In genomic region chr12:12461281-12461922, GRCh38 we compare ENCODE assay signal across 18 cellular contexts.
DNase-seq lines count a peak whose midpoint lies in the region; ATAC-seq lines count a peak whose summit lies in the region.
"Had no signal": no experiment of that assay in that cellular context is flagged by ENCODE, and none has a peak within 500 bp of the region (broad histone marks: within the 10 kb centered on the region; RNA-seq: fewer than 3 reads in every experiment).

No MANE protein-coding gene starts in this region.

- peaks cover 12% of the 10 kb centered on the region for H3K36me3 Mint-ChIP-seq in activated CD8-positive, alpha-beta memory T cell treated with anti-CD3 and anti-CD28 coated beads, Interleukin-2, amount 10 ng/mL, durations not matched to agents 7 days and 5 days

- no peaks in the 10 kb centered on the region for H3K27me3 ChIP-seq in effector memory CD4-positive, alpha-beta T cell (replicated peaks; ENCODE audit: control insufficient read depth, insufficient read depth, low read length, poor library complexity, severe bottlenecking)
- H3K27me3 ChIP-seq: colonic mucosa, gastrocnemius medialis, Peyer's patch, spleen had no signal

- peak overlapping the region; percentile 4 for H3K4me3 ChIP-seq in effector memory CD4-positive, alpha-beta T cell (ENCODE audit: insufficient read depth, low read depth, low read length, poor library complexity, severe bottlenecking)
- H3K4me3 ChIP-seq: colonic mucosa, gastrocnemius medialis, lung, Peyer's patch, spleen had no signal

- H3K27ac Mint-ChIP-seq in activated CD8-positive, alpha-beta memory T cell treated with anti-CD3 and anti-CD28 coated beads, Interleukin-2, amount 10 ng/mL, durations not matched to agents 7 days and 5 days: peak overlapping the region; percentile 93
- H3K27ac Mint-ChIP-seq in stimulated activated naive CD8-positive, alpha-beta T cell treated with anti-CD3 and anti-CD28 coated beads, Interleukin-15, amount 100 ng/mL, for 72 hours: peak overlapping the region; percentile 39 to 83
- H3K27ac Mint-ChIP-seq: nephron progenitor cell had no signal

- H3K36me3 ChIP-seq in effector memory CD4-positive, alpha-beta T cell (ENCODE audit: control insufficient read depth, insufficient read depth, low read length): no peaks in the 10 kb centered on the region
- H3K36me3 ChIP-seq: colonic mucosa, Peyer's patch had no signal

- H3K27ac ChIP-seq in effector memory CD4-positive, alpha-beta T cell (ENCODE audit: insufficient read depth, low read length, poor library complexity, severe bottlenecking): peak overlapping the region; percentile 21
- H3K27ac ChIP-seq: colonic mucosa, epithelial cell of prostate, gastrocnemius medialis, spleen had no signal

- peaks cover 51% of the 10 kb centered on the region for H3K4me1 ChIP-seq in effector memory CD4-positive, alpha-beta T cell (ENCODE audit: control insufficient read depth, insufficient read depth, low read length, poor library complexity, severe bottlenecking)
- H3K4me1 ChIP-seq: colonic mucosa, gastrocnemius medialis had no signal

- no peaks in the 10 kb centered on the region for H3K9me3 ChIP-seq in effector memory CD4-positive, alpha-beta T cell (ENCODE audit: control insufficient read depth, low read length)
- H3K9me3 ChIP-seq: colonic mucosa, gastrocnemius medialis, Peyer's patch, spleen had no signal

- peak overlapping the region; percentile 66 for H3K4me3 Mint-ChIP-seq in activated CD8-positive, alpha-beta memory T cell treated with anti-CD3 and anti-CD28 coated beads, Interleukin-2, amount 10 ng/mL, durations not matched to agents 7 days and 5 days
- peak overlapping the region; percentile 49 to 71 for H3K4me3 Mint-ChIP-seq in stimulated activated naive CD8-positive, alpha-beta T cell treated with anti-CD3 and anti-CD28 coated beads, Interleukin-15, amount 100 ng/mL, for 72 hours
- H3K4me3 Mint-ChIP-seq: nephron progenitor cell had no signal

- no peaks in the 10 kb centered on the region for H3K27me3 Mint-ChIP-seq in activated CD8-positive, alpha-beta memory T cell treated with anti-CD3 and anti-CD28 coated beads, Interleukin-2, amount 10 ng/mL, durations not matched to agents 7 days and 5 days
- no peaks in the 10 kb centered on the region for H3K27me3 Mint-ChIP-seq in stimulated activated naive CD8-positive, alpha-beta T cell treated with anti-CD3 and anti-CD28 coated beads, Interleukin-15, amount 100 ng/mL, for 72 hours

- H3K4me1 Mint-ChIP-seq in activated CD8-positive, alpha-beta memory T cell treated with anti-CD3 and anti-CD28 coated beads, Interleukin-2, amount 10 ng/mL, durations not matched to agents 7 days and 5 days: peaks cover 73% of the 10 kb centered on the region
- peaks cover 84% of the 10 kb centered on the region for H3K4me1 Mint-ChIP-seq in stimulated activated naive CD8-positive, alpha-beta T cell treated with anti-CD3 and anti-CD28 coated beads, Interleukin-15, amount 100 ng/mL, for 72 hours

- CTCF ChIA-PET in activated CD8-positive, alpha-beta memory T cell treated with anti-CD3 and anti-CD28 coated beads, Interleukin-2, amount 10 ng/mL, durations not matched to agents 7 days and 5 days (lab: Charles Lee): interaction anchor here (1.0 to 2.8 kb wide), 8 partner anchors 11 to 276 kb away, joined by 3 to 21 read pairs (median 4); no protein-coding TSS in a partner anchor

- peak; percentile 74 for DNase-seq in activated effector memory CD4-positive, alpha-beta T cell treated with anti-CD3 and anti-CD28 coated beads, Interleukin-2, amount 50 U/mL, for 16 hours
- no peak for DNase-seq in activated effector memory CD4-positive, alpha-beta T cell treated with Interleukin-2 at 50 U/mL for 16 hours
- peak; percentile 56 for DNase-seq in activated CD8-positive, alpha-beta memory T cell treated with anti-CD3 and anti-CD28 coated beads, Interleukin-2, amount 10 ng/mL, durations not matched to agents 7 days and 5 days
- DNase-seq in effector memory CD4-positive, alpha-beta T cell: no peak
- DNase-seq in stimulated activated naive CD8-positive, alpha-beta T cell treated with anti-CD3 and anti-CD28 coated beads, Interleukin-15, amount 100 ng/mL, for 72 hours: peak in 1 of 2 donors; percentile 49
- DNase-seq in DMS114 treated with DMSO at 0.1 percent for 48 hours (lab: John Stamatoyannopoulos, UW; ENCODE audit: unreplicated experiment): no peak
- DNase-seq: colonic mucosa, gastrocnemius medialis, KG1, NCI-H1092 treated with DMSO at 0.1 percent for 48 hours, NCI-H82, nephron progenitor cell, Peyer's patch, spleen had no signal

- ATAC-seq in activated CD8-positive, alpha-beta memory T cell treated with anti-CD3 and anti-CD28 coated beads, Interleukin-2, amount 10 ng/mL, durations not matched to agents 7 days and 5 days: peak; percentile 35
- ATAC-seq in stimulated activated naive CD8-positive, alpha-beta T cell treated with anti-CD3 and anti-CD28 coated beads, Interleukin-15, amount 100 ng/mL, for 72 hours: peak; percentile 75
- ATAC-seq in HG02970 (IDR thresholded peaks at IDR 0.05; ENCODE audit: low FRiP score, unreplicated experiment): no peak
- ATAC-seq in HG03442 (IDR thresholded peaks at IDR 0.05; ENCODE audit: unreplicated experiment): no peak
- ATAC-seq: gastrocnemius medialis had no signal

- no peaks in the 10 kb centered on the region for H3K9me3 Mint-ChIP-seq in activated CD8-positive, alpha-beta memory T cell treated with anti-CD3 and anti-CD28 coated beads, Interleukin-2, amount 10 ng/mL, durations not matched to agents 7 days and 5 days (ENCODE audit: low read depth)
- H3K9me3 Mint-ChIP-seq in stimulated activated naive CD8-positive, alpha-beta T cell treated with anti-CD3 and anti-CD28 coated beads, Interleukin-15, amount 100 ng/mL, for 72 hours: no peaks in the 10 kb centered on the region
- H3K9me3 Mint-ChIP-seq: nephron progenitor cell had no signal

Comparison
In these comparisons a context has a peak if more than half of its experiments do, and no peak if none do; other contexts are left out.
1. DNase-seq: peak in activated effector memory CD4-positive, alpha-beta T cell treated with anti-CD3 and anti-CD28 coated beads, Interleukin-2, amount 50 U/mL, for 16 hours (single experiment) and activated CD8-positive, alpha-beta memory T cell treated with anti-CD3 and anti-CD28 coated beads, Interleukin-2, amount 10 ng/mL, durations not matched to agents 7 days and 5 days (single experiment); none in activated effector memory CD4-positive, alpha-beta T cell treated with Interleukin-2 at 50 U/mL for 16 hours (single experiment), effector memory CD4-positive, alpha-beta T cell (0 of 3) and DMS114 treated with DMSO at 0.1 percent for 48 hours (single experiment).
2. ATAC-seq: peak in activated CD8-positive, alpha-beta memory T cell treated with anti-CD3 and anti-CD28 coated beads, Interleukin-2, amount 10 ng/mL, durations not matched to agents 7 days and 5 days (single experiment) and stimulated activated naive CD8-positive, alpha-beta T cell treated with anti-CD3 and anti-CD28 coated beads, Interleukin-15, amount 100 ng/mL, for 72 hours (single experiment); none in HG02970 (single experiment) and HG03442 (single experiment).